ENCODE assay signal across 30 cellular contexts in genomic region chr21:29321908-29322569, GRCh38.
"Had no signal": no experiment of that assay in that cellular context is flagged by ENCODE, and none has a peak within 500 bp of the region (broad histone marks: within the 10 kb centered on the region; RNA-seq: fewer than 3 reads in every experiment).

No MANE protein-coding gene starts in this region.

- H3K9me3 Mint-ChIP-seq: nephron had no signal

- H3K27me3 Mint-ChIP-seq: dendritic cell treated with granulocyte-macrophage colony-stimulating factor and Interleukin-4, amounts not matched to agents 40 ng/mL and 50 ng/mL, for 4 days; naive thymus-derived CD4-positive, alpha-beta T cell had no signal

- H3K4me2 ChIP-seq: neural progenitor cell, smooth muscle cell had no signal

- DNase-seq: effector CD8-positive, alpha-beta T cell; endodermal cell; foreskin melanocyte; glutamatergic neuron; heart right ventricle; hippocampal formation; left cardiac atrium; left lung; naive thymus-derived CD4-positive, alpha-beta T cell; nucleus accumbens; stimulated activated CD4-positive, alpha-beta T cell treated with anti-CD3 and anti-CD28 coated beads, Interleukin-12 subunit alpha, Interleukin-12 subunit beta, amount 100 ng/mL, for 4 hours; stimulated activated CD4-positive, alpha-beta T cell treated with anti-CD3 and anti-CD28 coated beads, Interleukin-1b, Interleukin-23, amount 100 ng/mL, for 48 hours; stimulated activated CD4-positive, alpha-beta T cell treated with anti-CD3 and anti-CD28 coated beads, Interleukin-4, amount 100 ng/mL, for 1 hour; stimulated activated CD8-positive, alpha-beta memory T cell treated with anti-CD3 and anti-CD28 coated beads, Interleukin-4, amount 100 ng/mL, for 48 hours; stimulated activated naive CD4-positive, alpha-beta T cell treated with Interleukin-2 at 50 U/mL for 16 hours; stomach; thyroid gland; trophoblast cell had no signal

- H3K9ac ChIP-seq: neural progenitor cell had no signal

- H3K27me3 ChIP-seq: esophagus muscularis mucosa, heart right ventricle, left lung, neural progenitor cell, right atrium auricular region, stomach, thyroid gland, vagina had no signal

- ATAC-seq: heart right ventricle; left cardiac atrium; left lung; naive thymus-derived CD4-positive, alpha-beta T cell; sciatic nerve had no signal

- H2AFZ ChIP-seq: neural progenitor cell had no signal

- H3K27ac ChIP-seq: epithelial cell of prostate, esophagus muscularis mucosa, heart right ventricle, left lung, neural progenitor cell, prostate gland, right atrium auricular region, stomach, thyroid gland, vagina had no signal

- H3K4me3 ChIP-seq: esophagus muscularis mucosa, heart right ventricle, left lung, neural progenitor cell, prostate gland, right atrium auricular region, smooth muscle cell, stomach, thyroid gland, vagina had no signal

- H3K4me3 Mint-ChIP-seq: dendritic cell treated with granulocyte-macrophage colony-stimulating factor and Interleukin-4, amounts not matched to agents 40 ng/mL and 50 ng/mL, for 4 days; endodermal cell; naive thymus-derived CD4-positive, alpha-beta T cell; nephron; neural progenitor cell had no signal

- FAIRE-seq: colon, islet of Langerhans had no signal

- H3K4me1 ChIP-seq: neural progenitor cell, prostate gland had no signal

- H3K4me1 Mint-ChIP-seq: neural progenitor cell had no signal

- H3K27ac Mint-ChIP-seq: dendritic cell treated with granulocyte-macrophage colony-stimulating factor and Interleukin-4, amounts not matched to agents 40 ng/mL and 50 ng/mL, for 4 days; endodermal cell; nephron; neural progenitor cell had no signal

- H3K36me3 ChIP-seq: neural progenitor cell, prostate gland had no signal

- H3K9me3 ChIP-seq: esophagus muscularis mucosa, heart right ventricle, left lung, prostate gland, right atrium auricular region, stomach, thyroid gland, vagina had no signal
